Comparison of ENCODE assay signal across 16 cellular contexts in the genomic region with DNA sequence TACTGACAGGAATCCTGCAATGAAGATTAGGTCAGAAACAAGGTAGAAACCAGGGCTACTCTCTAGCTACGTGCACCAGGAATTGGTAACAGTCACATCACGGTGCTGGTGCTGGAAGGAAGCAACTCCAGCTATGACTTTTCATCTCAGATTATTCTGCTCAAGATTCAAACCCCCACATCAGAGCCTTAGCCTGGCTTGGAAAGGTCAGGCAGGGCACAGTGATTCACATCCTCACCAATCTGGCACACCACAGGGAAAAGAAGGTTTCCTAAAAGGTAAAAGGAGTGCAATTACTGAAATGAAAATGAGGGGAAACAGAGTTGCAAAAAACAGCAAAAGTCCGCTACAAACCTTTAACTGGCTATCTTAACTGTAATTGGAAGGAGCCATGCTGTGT.
DNase-seq lines count a peak whose midpoint lies in the region; ATAC-seq, FAIRE-seq and TF ChIP-seq lines count a peak whose summit lies in the region.
"Had no signal": no experiment of that assay in that cellular context is flagged by ENCODE, and none has a peak within 500 bp of the region (broad histone marks: within the 10 kb centered on the region; RNA-seq: fewer than 3 reads in every experiment).

No MANE protein-coding gene starts in this region.

- TF ChIP-seq RAD21 in H1 (IDR thresholded peaks at IDR 0.05 in 1 of 2, conservative IDR thresholded peaks at IDR 0.05 in 1 of 2; ENCODE audit: low read depth in 2 of 2, low read length in 2 of 2) = no peak

- TF ChIP-seq CTCF in H1 (IDR thresholded peaks at IDR 0.05; ENCODE audit: control extremely low read depth in 1 of 3, insufficient read depth in 1 of 3, low read depth in 1 of 3, low read length in 3 of 3) = no peak
- no peak for TF ChIP-seq CTCF in pancreas (IDR thresholded peaks at IDR 0.05)
- TF ChIP-seq CTCF in WERI-Rb-1 (IDR thresholded peaks at IDR 0.05; ENCODE audit: low read depth, low read length) = no peak

- no peak overlapping the region for H4K8ac ChIP-seq in H1 (ENCODE audit: extremely low read depth, insufficient read depth, low read length)

- H3K4me1 ChIP-seq in H1 (replicated peaks in 1 of 4; ENCODE audit: control insufficient read depth in 3 of 4, insufficient read depth in 4 of 4, low read length in 3 of 4) (no peaks in the 10 kb centered on the region; a peak in 1 of 7 replicates), pancreas (no peaks in the 10 kb centered on the region)
- H3K4me1 ChIP-seq: BLaER1 treated with 17β-estradiol and CSF1 and Interleukin-3, amounts not matched to agents 10 nM and 100 nM had no signal

- H3K9me3 ChIP-seq in H1 (ENCODE audit: insufficient read depth in 2 of 2, low read depth in 1 of 2, low read length in 1 of 2) (no peaks in the 10 kb centered on the region), pancreas (no peaks in the 10 kb centered on the region), WERI-Rb-1 (ENCODE audit: severe bottlenecking) (no peaks in the 10 kb centered on the region)
- H3K9me3 ChIP-seq: BLaER1 treated with 17β-estradiol and CSF1 and Interleukin-3, amounts not matched to agents 10 nM and 100 nM had no signal

- no peaks in the 10 kb centered on the region for H4K20me1 ChIP-seq in H1 (replicated peaks in 1 of 2; ENCODE audit: control insufficient read depth in 1 of 2, insufficient read depth in 2 of 2, low read length in 2 of 2)
- H4K20me1 ChIP-seq: BLaER1 treated with 17β-estradiol and CSF1 and Interleukin-3, amounts not matched to agents 10 nM and 100 nM had no signal

- intact Hi-C loops in pancreas (cut with DNase I) = no loop called here

- H3K4me3 ChIP-seq in H1 (ENCODE audit: extremely low read depth in 1 of 4, insufficient read depth in 2 of 4, low read depth in 3 of 4, low read length in 4 of 4) (no peak overlapping the region), pancreas (no peak overlapping the region), WERI-Rb-1 (ENCODE audit: low read depth, low read length) (no peak overlapping the region)
- H3K4me3 ChIP-seq: BLaER1 treated with 17β-estradiol and CSF1 and Interleukin-3, amounts not matched to agents 10 nM and 100 nM; GM23248 had no signal

- CTCF ChIA-PET in H1 (lab: Charles Lee; ENCODE audit: partially characterized antibody) = interaction anchor here (1.1 kb wide), 1 partner anchor 179 kb away, joined by 3 read pairs; no protein-coding TSS in a partner anchor

- H3K36me3 ChIP-seq in H1 (ENCODE audit: control insufficient read depth in 2 of 4, insufficient read depth in 4 of 4, low read length in 3 of 4) (no peaks in the 10 kb centered on the region), pancreas (no peaks in the 10 kb centered on the region), WERI-Rb-1 (no peaks in the 10 kb centered on the region)
- H3K36me3 ChIP-seq: BLaER1 treated with 17β-estradiol and CSF1 and Interleukin-3, amounts not matched to agents 10 nM and 100 nM had no signal

- H3K79me2 ChIP-seq in H1 (ENCODE audit: control insufficient read depth in 1 of 2, insufficient read depth in 2 of 2, low read length in 2 of 2) = no peaks in the 10 kb centered on the region

- H3K27me3 ChIP-seq in H1 (replicated peaks in 1 of 4; ENCODE audit: control insufficient read depth in 3 of 4, extremely low read depth in 1 of 4, insufficient read depth in 3 of 4, low read length in 3 of 4) (no peaks in the 10 kb centered on the region), pancreas (no peaks in the 10 kb centered on the region), WERI-Rb-1 (ENCODE audit: insufficient read depth, low read depth, severe bottlenecking) (no peaks in the 10 kb centered on the region)
- H3K27me3 ChIP-seq: BLaER1 treated with 17β-estradiol and CSF1 and Interleukin-3, amounts not matched to agents 10 nM and 100 nM had no signal

- H2AFZ ChIP-seq in H1 (ENCODE audit: low read length) = peak overlapping the region; percentile 33; the same call in 1 of the 2 replicates
- H2AFZ ChIP-seq: GM23248 had no signal

- no peak overlapping the region for H2BK12ac ChIP-seq in H1 (ENCODE audit: low read depth, low read length)

- peak; percentile 9 for DNase-seq in ELR (ENCODE audit: low read depth)
- DNase-seq in HT1080 (ENCODE audit: low read depth) = peak; percentile 44
- no peak for DNase-seq in H1 (ENCODE audit: low read depth in 1 of 2, low spot score in 2 of 2)
- DNase-seq in pancreas = no peak
- no peak for DNase-seq in epidermal melanocyte (ENCODE audit: insufficient read length, low spot score)
- DNase-seq in WERI-Rb-1 = no peak
- DNase-seq: Calu3; CD8-positive, alpha-beta T cell; DMS79 treated with DMSO at 0.1 percent for 48 hours; GM23248; H7 had no signal

- H3K18ac ChIP-seq in H1 (ENCODE audit: extremely low read depth, low read length) = no peak overlapping the region

- FAIRE-seq in H1 (lab: Jason Lieb, UNC) = no peak
- FAIRE-seq in pancreas (lab: Jason Lieb, UNC) = no peak
- FAIRE-seq: G401.6, GM12891, GM19239 had no signal

- H3K27ac ChIP-seq in H1 (ENCODE audit: low read depth, low read length) (no peak overlapping the region), pancreas (no peak overlapping the region), WERI-Rb-1 (no peak overlapping the region)
- H3K27ac ChIP-seq: BLaER1 treated with 17β-estradiol and CSF1 and Interleukin-3, amounts not matched to agents 10 nM and 100 nM; GM23248 had no signal

- no peak overlapping the region for H3K14ac ChIP-seq in H1 (ENCODE audit: insufficient read length)

- TF ChIP-seq POLR2A in H1 (IDR thresholded peaks at IDR 0.05; ENCODE audit: control extremely low read depth in 1 of 2, low read depth in 2 of 2, low read length in 2 of 2) = no peak

- no peak overlapping the region for H2BK15ac ChIP-seq in H1 (ENCODE audit: low read length)

- WGBS in H1 (ENCODE audit: extremely low coverage in 1 of 2, insufficient coverage in 1 of 2, insufficient read length in 1 of 2, insufficient replicate concordance in 2 of 2, low coverage in 1 of 2, low lambda C conversion rate in 2 of 2, missing lambda C conversion rate in 1 of 2), 2 experiments = 96% methylated on average over 3 of the region's 3 CpGs; no CpG with 5 or more reads in 1 of the 2 experiments
- 66 to 67% methylated on average over 3 of the region's 3 CpGs for WGBS in pancreas, 2 donors

- ATAC-seq in pancreas (no peak), HG03108 (IDR thresholded peaks at IDR 0.05; ENCODE audit: unreplicated experiment) (no peak)
- ATAC-seq: CD8-positive, alpha-beta T cell had no signal

- H2BK120ac ChIP-seq in H1 (replicated peaks; ENCODE audit: low read depth, low read length) = no peak overlapping the region

- no peak overlapping the region for H4K91ac ChIP-seq in H1 (replicated peaks; ENCODE audit: insufficient read length, low read length)

- no peak overlapping the region for H4K5ac ChIP-seq in H1 (ENCODE audit: insufficient read length, low read depth, low read length)

- no peak overlapping the region for H3K56ac ChIP-seq in H1 (replicated peaks; ENCODE audit: insufficient read length, low read depth, low read length)

- no peak overlapping the region for H3K4ac ChIP-seq in H1 (replicated peaks; ENCODE audit: insufficient read length, low read depth, low read length)

- POLR2A ChIA-PET in H1 (lab: Charles Lee; ENCODE audit: partially characterized antibody) = no interaction called here

- H2BK5ac ChIP-seq in H1 (ENCODE audit: low read depth, low read length) = no peak overlapping the region

- H3K4me2 ChIP-seq in H1 (ENCODE audit: insufficient read depth in 1 of 2, low read depth in 2 of 2, low read length in 2 of 2) = no peak overlapping the region
- H3K4me2 ChIP-seq: BLaER1 treated with 17β-estradiol and CSF1 and Interleukin-3, amounts not matched to agents 10 nM and 100 nM had no signal

- no peaks in the 10 kb centered on the region for H3K23me2 ChIP-seq in H1 (ENCODE audit: low read depth, low read length)

- H3K23ac ChIP-seq in H1 (ENCODE audit: insufficient read length) = no peak overlapping the region

- H2BK20ac ChIP-seq in H1 (ENCODE audit: low read length) = no peak overlapping the region

- H2AK5ac ChIP-seq in H1 (ENCODE audit: low read depth, low read length) = no peak overlapping the region

- no peak overlapping the region for H3K9ac ChIP-seq in H1 (replicated peaks in 1 of 4; ENCODE audit: extremely low read depth in 1 of 4, low read depth in 3 of 4, low read length in 3 of 4)
- H3K9ac ChIP-seq: BLaER1 treated with 17β-estradiol and CSF1 and Interleukin-3, amounts not matched to agents 10 nM and 100 nM; GM23248 had no signal

- H3K79me1 ChIP-seq in H1 (ENCODE audit: low read depth, low read length) = no peaks in the 10 kb centered on the region

- no peak for TF ChIP-seq EP300 in H1 (IDR thresholded peaks at IDR 0.05; ENCODE audit: borderline replicate concordance in 1 of 2, low read depth in 2 of 2, low read length in 2 of 2)

TF ChIP-seq in H1, 55 proteins besides CTCF, POLR2A, EP300 and RAD21:
- no peak for TF ChIP-seq SUZ12 (IDR thresholded peaks at IDR 0.05; ENCODE audit: low read length)
- TF ChIP-seq RBBP5 (IDR thresholded peaks at IDR 0.05; ENCODE audit: borderline replicate concordance, low read depth, low read length) = no peak
- no peak for TF ChIP-seq TCF12 (IDR thresholded peaks at IDR 0.05; ENCODE audit: low read depth, low read length)
- TF ChIP-seq NRF1 (IDR thresholded peaks at IDR 0.05; ENCODE audit: low read depth, low read length) = no peak
- no peak for TF ChIP-seq SIX5 (IDR thresholded peaks at IDR 0.05; ENCODE audit: low read depth, low read length)
- TF ChIP-seq CREB1 (IDR thresholded peaks at IDR 0.05) = no peak
- no peak for TF ChIP-seq USF2 (IDR thresholded peaks at IDR 0.05; ENCODE audit: low read length)
- TF ChIP-seq BCL11A (IDR thresholded peaks at IDR 0.05; ENCODE audit: low read depth in 2 of 2, low read length in 2 of 2) = no peak
- TF ChIP-seq HDAC6 (IDR thresholded peaks at IDR 0.05; ENCODE audit: low read depth, low read length) = no peak
- TF ChIP-seq SP2 (IDR thresholded peaks at IDR 0.05; ENCODE audit: low read length) = no peak
- TF ChIP-seq HDAC2 (IDR thresholded peaks at IDR 0.05; ENCODE audit: borderline replicate concordance in 1 of 2, low read depth in 2 of 2, low read length in 2 of 2) = no peak
- TF ChIP-seq CTBP2 (IDR thresholded peaks at IDR 0.05; ENCODE audit: borderline replicate concordance, insufficient read depth, insufficient read length, low read length) = no peak
- TF ChIP-seq CBX5 (IDR thresholded peaks at IDR 0.05; ENCODE audit: low read depth, low read length) = no peak

Comparison
In these comparisons a context has a peak if more than half of its experiments do, and no peak if none do; other contexts are left out.
1. DNase-seq: peak in ELR (single experiment) and HT1080 (single experiment); none in H1 (0 of 2), pancreas (0 of 6), epidermal melanocyte (single experiment) and WERI-Rb-1 (single experiment).